ENCODE assay signal across 1 cellular context in genomic region chr4:15198070-15198727, GRCh38.
TF ChIP-seq lines count a peak whose summit lies in the region.

No MANE protein-coding gene starts in this region.

TF ChIP-seq in H1, 55 proteins besides CTCF, POLR2A, EP300 and RAD21 (continued from another document):
- no peak for TF ChIP-seq RBBP5 (IDR thresholded peaks at IDR 0.05; ENCODE audit: borderline replicate concordance, low read depth, low read length)
- TF ChIP-seq SRF (IDR thresholded peaks at IDR 0.05; ENCODE audit: low read depth, low read length) = no peak
- no peak for TF ChIP-seq GABPA (IDR thresholded peaks at IDR 0.05; ENCODE audit: borderline replicate concordance, insufficient read depth, low read length)
- no peak for TF ChIP-seq TAF1 (IDR thresholded peaks at IDR 0.05; ENCODE audit: low read depth, low read length)
- TF ChIP-seq CHD7 (IDR thresholded peaks at IDR 0.05; ENCODE audit: insufficient replicate concordance, low read length) = no peak
- TF ChIP-seq FOSL1 (IDR thresholded peaks at IDR 0.05; ENCODE audit: insufficient read depth, low read depth, low read length) = no peak
- no peak for TF ChIP-seq EZH2 (IDR thresholded peaks at IDR 0.05; ENCODE audit: low read depth, low read length, severe bottlenecking)
- no peak for TF ChIP-seq CHD1 (IDR thresholded peaks at IDR 0.05; ENCODE audit: low read depth, low read length)
- no peak for TF ChIP-seq HDAC6 (IDR thresholded peaks at IDR 0.05; ENCODE audit: low read depth, low read length)
- TF ChIP-seq PHF8 (conservative IDR thresholded peaks at IDR 0.05; ENCODE audit: low read depth, low read length) = no peak
- TF ChIP-seq SP2 (IDR thresholded peaks at IDR 0.05; ENCODE audit: low read length) = no peak
- no peak for TF ChIP-seq RFX5 (IDR thresholded peaks at IDR 0.05; ENCODE audit: borderline replicate concordance, low read depth, low read length)
- no peak for TF ChIP-seq JUN (IDR thresholded peaks at IDR 0.05; ENCODE audit: low read depth, low read length)
- no peak for TF ChIP-seq ATF3 (IDR thresholded peaks at IDR 0.05; ENCODE audit: insufficient read depth, low read depth, low read length)
- TF ChIP-seq TEAD4 (IDR thresholded peaks at IDR 0.05; ENCODE audit: low read depth, low read length) = no peak
- no peak for TF ChIP-seq TBP (IDR thresholded peaks at IDR 0.05; ENCODE audit: low read depth, low read length)
- TF ChIP-seq NRF1 (IDR thresholded peaks at IDR 0.05; ENCODE audit: low read depth, low read length) = no peak
- no peak for TF ChIP-seq YY1 (IDR thresholded peaks at IDR 0.05; ENCODE audit: low read depth, low read length)
- no peak for TF ChIP-seq CBX5 (IDR thresholded peaks at IDR 0.05; ENCODE audit: low read depth, low read length)
- no peak for TF ChIP-seq ATF2 (IDR thresholded peaks at IDR 0.05; ENCODE audit: low read length)
- peak; percentile 83 for TF ChIP-seq MAFK (IDR thresholded peaks at IDR 0.05; ENCODE audit: low read depth, low read length)
- no peak for TF ChIP-seq KDM1A (IDR thresholded peaks at IDR 0.05; ENCODE audit: borderline replicate concordance, low read length)
- no peak for TF ChIP-seq SP4 (IDR thresholded peaks at IDR 0.05; ENCODE audit: low read length)
- 0 out of 2 replicates have a peak, but pooled peaks have one; percentile 19 for TF ChIP-seq JUND (IDR thresholded peaks at IDR 0.05; ENCODE audit: low read length)
- TF ChIP-seq ASH2L (IDR thresholded peaks at IDR 0.05; ENCODE audit: low read length) = peak; percentile 25
- no peak for TF ChIP-seq SAP30 (IDR thresholded peaks at IDR 0.05; ENCODE audit: insufficient read depth, insufficient replicate concordance, low read length)
- no peak for TF ChIP-seq BACH1 (IDR thresholded peaks at IDR 0.05; ENCODE audit: low read length)
- TF ChIP-seq BRCA1 (IDR thresholded peaks at IDR 0.05; ENCODE audit: low read depth, low read length) = no peak
- TF ChIP-seq HDAC2 (IDR thresholded peaks at IDR 0.05; ENCODE audit: borderline replicate concordance in 1 of 2, low read depth in 2 of 2, low read length in 2 of 2) = peak; percentile 37 to 92; a peak in 3 of 4 replicates
- no peak for TF ChIP-seq BCL11A (IDR thresholded peaks at IDR 0.05; ENCODE audit: low read depth in 2 of 2, low read length in 2 of 2)
- TF ChIP-seq POU5F1 (IDR thresholded peaks at IDR 0.05; ENCODE audit: low read depth, low read length) = no peak
- TF ChIP-seq SIX5 (IDR thresholded peaks at IDR 0.05; ENCODE audit: low read depth, low read length) = no peak
- no peak for TF ChIP-seq SIN3A (conservative IDR thresholded peaks at IDR 0.05 in 1 of 2, IDR thresholded peaks at IDR 0.05 in 1 of 2; ENCODE audit: low read depth in 1 of 2, low read length in 2 of 2)
- TF ChIP-seq ZNF274 (IDR thresholded peaks at IDR 0.05; ENCODE audit: borderline replicate concordance, extremely low read depth, low read length) = no peak
- TF ChIP-seq CREB1 (IDR thresholded peaks at IDR 0.05) = no peak
- no peak for TF ChIP-seq POLR2AphosphoS5 (IDR thresholded peaks at IDR 0.05; ENCODE audit: low read depth, low read length)
- peak; percentile 21 for TF ChIP-seq TAF7 (optimal IDR thresholded peaks at IDR 0.05; ENCODE audit: borderline replicate concordance, low read depth, low read length)
